In genomic region chr2:87658357-87658756, GRCh38 we compare ENCODE assay signal across 7 cellular contexts.
A peak's percentile ranks its signal among the peaks of the same experiment; 100 is the strongest.
DNase-seq lines count a peak whose midpoint lies in the region; ATAC-seq, FAIRE-seq and TF ChIP-seq lines count a peak whose summit lies in the region.
"Not testable (repeated sequence)": the region's sequence is repeated elsewhere in the genome, so short reads cannot be mapped to it uniquely, and the experiment has no call there.

No MANE protein-coding gene starts in this region.

- H3K36me3 ChIP-seq in hepatocyte (replicated peaks; ENCODE audit: insufficient read depth, low read depth) = not testable (repeated sequence)

- peak overlapping the region; percentile 61; the same call in 2 of the 3 replicates for H3K4me2 ChIP-seq in A549
- H3K4me2 ChIP-seq in hepatocyte = not testable (repeated sequence)

- not testable (repeated sequence) for H3K27me3 ChIP-seq in hepatocyte

- ATAC-seq in A549 = not testable (repeated sequence)
- peak; percentile 85 for ATAC-seq in activated CD4-positive, alpha-beta T cell treated with anti-CD3 and anti-CD28 coated beads for 36 hours
- peak; percentile 49 for ATAC-seq in activated CD8-positive, alpha-beta memory T cell treated with anti-CD3 and anti-CD28 coated beads, Interleukin-2, amount 10 ng/mL, durations not matched to agents 7 days and 5 days

- not testable (repeated sequence) for H3K27ac ChIP-seq in A549
- H3K27ac ChIP-seq in hepatocyte = peak overlapping the region; percentile 58

- not testable (repeated sequence) for H3K4me3 Mint-ChIP-seq in T-helper 1 cell treated with Interleukin-12 subunit alpha and Interleukin-12 subunit beta and Interleukin-4 antibody, amounts not matched to agents 30 μg/mL and 1 μg/mL, for 36 hours; activated CD4-positive, alpha-beta T cell treated with anti-CD3 and anti-CD28 coated beads for 36 hours; activated CD8-positive, alpha-beta memory T cell treated with anti-CD3 and anti-CD28 coated beads, Interleukin-2, amount 10 ng/mL, durations not matched to agents 7 days and 5 days; activated T-helper 1 cell treated with anti-CD3 and anti-CD28 coated beads, Interleukin-12 subunit alpha, Interleukin-12 subunit beta, Interleukin-2, Interleukin-4 antibody, amounts not matched to agents 30 ng/mL and 10 ng/mL and 1 ng/mL, durations not matched to agents 14 hours and 24 hours and 36 hours; activated naive CD4-positive, alpha-beta T cell treated with anti-CD3 and anti-CD28 coated beads, Interleukin-2, amount 10 ng/mL, durations not matched to agents 7 days and 5 days

- DNase-seq in A549 (ENCODE audit: low read depth in 1 of 2, low spot score in 1 of 2); activated CD4-positive, alpha-beta T cell treated with anti-CD3 and anti-CD28 coated beads for 36 hours; activated CD8-positive, alpha-beta memory T cell treated with anti-CD3 and anti-CD28 coated beads, Interleukin-2, amount 10 ng/mL, durations not matched to agents 7 days and 5 days; activated T-helper 1 cell treated with anti-CD3 and anti-CD28 coated beads, Interleukin-12 subunit alpha, Interleukin-12 subunit beta, Interleukin-2, Interleukin-4 antibody, amounts not matched to agents 30 ng/mL and 10 ng/mL and 1 ng/mL, durations not matched to agents 14 hours and 24 hours and 36 hours (ENCODE audit: low spot score); activated naive CD4-positive, alpha-beta T cell treated with anti-CD3 and anti-CD28 coated beads, Interleukin-2, amount 10 ng/mL, durations not matched to agents 7 days and 5 days; hepatocyte (ENCODE audit: low spot score): not testable (repeated sequence)

- 0% methylated on average over 1 of the region's 7 CpGs for WGBS in A549 (ENCODE audit: missing lambda C conversion rate)
- 58% methylated on average over 1 of the region's 7 CpGs for WGBS in hepatocyte (ENCODE audit: low lambda C conversion rate, missing lambda C conversion rate)

- peak overlapping the region; percentile 52 for H3K27ac Mint-ChIP-seq in T-helper 1 cell treated with Interleukin-12 subunit alpha and Interleukin-12 subunit beta and Interleukin-4 antibody, amounts not matched to agents 30 μg/mL and 1 μg/mL, for 36 hours
- H3K27ac Mint-ChIP-seq in activated CD4-positive, alpha-beta T cell treated with anti-CD3 and anti-CD28 coated beads for 36 hours; activated CD8-positive, alpha-beta memory T cell treated with anti-CD3 and anti-CD28 coated beads, Interleukin-2, amount 10 ng/mL, durations not matched to agents 7 days and 5 days: not testable (repeated sequence)
- H3K27ac Mint-ChIP-seq in activated T-helper 1 cell treated with anti-CD3 and anti-CD28 coated beads, Interleukin-12 subunit alpha, Interleukin-12 subunit beta, Interleukin-2, Interleukin-4 antibody, amounts not matched to agents 30 ng/mL and 10 ng/mL and 1 ng/mL, durations not matched to agents 14 hours and 24 hours and 36 hours = peak overlapping the region; percentile 61
- H3K27ac Mint-ChIP-seq in activated naive CD4-positive, alpha-beta T cell treated with anti-CD3 and anti-CD28 coated beads, Interleukin-2, amount 10 ng/mL, durations not matched to agents 7 days and 5 days = peak overlapping the region; percentile 75

- intact Hi-C loops in activated CD4-positive, alpha-beta T cell treated with anti-CD3 and anti-CD28 coated beads for 36 hours (cut with DNase I, micrococcal nuclease); activated T-helper 1 cell treated with anti-CD3 and anti-CD28 coated beads, Interleukin-12 subunit alpha, Interleukin-12 subunit beta, Interleukin-2, Interleukin-4 antibody, amounts not matched to agents 30 ng/mL and 10 ng/mL and 1 ng/mL, durations not matched to agents 14 hours and 24 hours and 36 hours (cut with micrococcal nuclease): not testable (repeated sequence)

- H3K4me1 ChIP-seq in A549 = peaks cover 12% of the 10 kb centered on the region
- not testable (repeated sequence) for H3K4me1 ChIP-seq in hepatocyte (ENCODE audit: insufficient read depth)

- CTCF ChIA-PET in A549 (lab: Yijun Ruan, JAX); activated CD4-positive, alpha-beta T cell treated with anti-CD3 and anti-CD28 coated beads for 36 hours (lab: Charles Lee); activated CD8-positive, alpha-beta memory T cell treated with anti-CD3 and anti-CD28 coated beads, Interleukin-2, amount 10 ng/mL, durations not matched to agents 7 days and 5 days (lab: Charles Lee); activated naive CD4-positive, alpha-beta T cell treated with anti-CD3 and anti-CD28 coated beads, Interleukin-2, amount 10 ng/mL, durations not matched to agents 7 days and 5 days (lab: Charles Lee): not testable (repeated sequence)

- not testable (repeated sequence) for H4K20me1 ChIP-seq in hepatocyte (ENCODE audit: insufficient read depth, poor library complexity, severe bottlenecking)

- not testable (repeated sequence) for H3K36me3 Mint-ChIP-seq in T-helper 1 cell treated with Interleukin-12 subunit alpha and Interleukin-12 subunit beta and Interleukin-4 antibody, amounts not matched to agents 30 μg/mL and 1 μg/mL, for 36 hours (ENCODE audit: low read depth); activated CD4-positive, alpha-beta T cell treated with anti-CD3 and anti-CD28 coated beads for 36 hours (ENCODE audit: low read depth); activated CD8-positive, alpha-beta memory T cell treated with anti-CD3 and anti-CD28 coated beads, Interleukin-2, amount 10 ng/mL, durations not matched to agents 7 days and 5 days; activated T-helper 1 cell treated with anti-CD3 and anti-CD28 coated beads, Interleukin-12 subunit alpha, Interleukin-12 subunit beta, Interleukin-2, Interleukin-4 antibody, amounts not matched to agents 30 ng/mL and 10 ng/mL and 1 ng/mL, durations not matched to agents 14 hours and 24 hours and 36 hours (ENCODE audit: low read depth); activated naive CD4-positive, alpha-beta T cell treated with anti-CD3 and anti-CD28 coated beads, Interleukin-2, amount 10 ng/mL, durations not matched to agents 7 days and 5 days

- POLR2A ChIA-PET in A549 (lab: Yijun Ruan, JAX); activated CD4-positive, alpha-beta T cell treated with anti-CD3 and anti-CD28 coated beads for 36 hours (lab: Charles Lee): not testable (repeated sequence)

- not testable (repeated sequence) for TF ChIP-seq CTCF in A549 (IDR thresholded peaks at IDR 0.05); hepatocyte (IDR thresholded peaks at IDR 0.05; ENCODE audit: poor library complexity)

- not testable (repeated sequence) for H2AFZ ChIP-seq in hepatocyte

- not testable (repeated sequence) for H3K9me3 Mint-ChIP-seq in T-helper 1 cell treated with Interleukin-12 subunit alpha and Interleukin-12 subunit beta and Interleukin-4 antibody, amounts not matched to agents 30 μg/mL and 1 μg/mL, for 36 hours; activated CD4-positive, alpha-beta T cell treated with anti-CD3 and anti-CD28 coated beads for 36 hours (ENCODE audit: low read depth); activated CD8-positive, alpha-beta memory T cell treated with anti-CD3 and anti-CD28 coated beads, Interleukin-2, amount 10 ng/mL, durations not matched to agents 7 days and 5 days (ENCODE audit: low read depth); activated T-helper 1 cell treated with anti-CD3 and anti-CD28 coated beads, Interleukin-12 subunit alpha, Interleukin-12 subunit beta, Interleukin-2, Interleukin-4 antibody, amounts not matched to agents 30 ng/mL and 10 ng/mL and 1 ng/mL, durations not matched to agents 14 hours and 24 hours and 36 hours; activated naive CD4-positive, alpha-beta T cell treated with anti-CD3 and anti-CD28 coated beads, Interleukin-2, amount 10 ng/mL, durations not matched to agents 7 days and 5 days

- not testable (repeated sequence) for TF ChIP-seq POLR2A in A549 (IDR thresholded peaks at IDR 0.05; ENCODE audit: low read length)

- not testable (repeated sequence) for H3K79me2 ChIP-seq in hepatocyte

- H3K9me2 ChIP-seq in hepatocyte (replicated peaks; ENCODE audit: insufficient read depth) = not testable (repeated sequence)

- TF ChIP-seq EP300 in A549 (IDR thresholded peaks at IDR 0.05) = not testable (repeated sequence)

- H3K4me1 Mint-ChIP-seq in T-helper 1 cell treated with Interleukin-12 subunit alpha and Interleukin-12 subunit beta and Interleukin-4 antibody, amounts not matched to agents 30 μg/mL and 1 μg/mL, for 36 hours (ENCODE audit: low read depth); activated CD4-positive, alpha-beta T cell treated with anti-CD3 and anti-CD28 coated beads for 36 hours; activated CD8-positive, alpha-beta memory T cell treated with anti-CD3 and anti-CD28 coated beads, Interleukin-2, amount 10 ng/mL, durations not matched to agents 7 days and 5 days; activated T-helper 1 cell treated with anti-CD3 and anti-CD28 coated beads, Interleukin-12 subunit alpha, Interleukin-12 subunit beta, Interleukin-2, Interleukin-4 antibody, amounts not matched to agents 30 ng/mL and 10 ng/mL and 1 ng/mL, durations not matched to agents 14 hours and 24 hours and 36 hours (ENCODE audit: low read depth): not testable (repeated sequence)
- H3K4me1 Mint-ChIP-seq in activated naive CD4-positive, alpha-beta T cell treated with anti-CD3 and anti-CD28 coated beads, Interleukin-2, amount 10 ng/mL, durations not matched to agents 7 days and 5 days = peaks cover 15% of the 10 kb centered on the region

- H3K9me3 ChIP-seq in A549; hepatocyte (ENCODE audit: low read depth): not testable (repeated sequence)

- TF ChIP-seq RAD21 in A549 (conservative IDR thresholded peaks at IDR 0.05 in 1 of 2, IDR thresholded peaks at IDR 0.05 in 1 of 2) = not testable (repeated sequence)

- H3K4me3 ChIP-seq in A549, hepatocyte: not testable (repeated sequence)

- H3K27me3 Mint-ChIP-seq in T-helper 1 cell treated with Interleukin-12 subunit alpha and Interleukin-12 subunit beta and Interleukin-4 antibody, amounts not matched to agents 30 μg/mL and 1 μg/mL, for 36 hours (ENCODE audit: low read depth); activated CD4-positive, alpha-beta T cell treated with anti-CD3 and anti-CD28 coated beads for 36 hours; activated CD8-positive, alpha-beta memory T cell treated with anti-CD3 and anti-CD28 coated beads, Interleukin-2, amount 10 ng/mL, durations not matched to agents 7 days and 5 days; activated T-helper 1 cell treated with anti-CD3 and anti-CD28 coated beads, Interleukin-12 subunit alpha, Interleukin-12 subunit beta, Interleukin-2, Interleukin-4 antibody, amounts not matched to agents 30 ng/mL and 10 ng/mL and 1 ng/mL, durations not matched to agents 14 hours and 24 hours and 36 hours (ENCODE audit: insufficient read depth); activated naive CD4-positive, alpha-beta T cell treated with anti-CD3 and anti-CD28 coated beads, Interleukin-2, amount 10 ng/mL, durations not matched to agents 7 days and 5 days: not testable (repeated sequence)

- not testable (repeated sequence) for FAIRE-seq in A549 (lab: Jason Lieb, UNC)
